In the genomic region with DNA sequence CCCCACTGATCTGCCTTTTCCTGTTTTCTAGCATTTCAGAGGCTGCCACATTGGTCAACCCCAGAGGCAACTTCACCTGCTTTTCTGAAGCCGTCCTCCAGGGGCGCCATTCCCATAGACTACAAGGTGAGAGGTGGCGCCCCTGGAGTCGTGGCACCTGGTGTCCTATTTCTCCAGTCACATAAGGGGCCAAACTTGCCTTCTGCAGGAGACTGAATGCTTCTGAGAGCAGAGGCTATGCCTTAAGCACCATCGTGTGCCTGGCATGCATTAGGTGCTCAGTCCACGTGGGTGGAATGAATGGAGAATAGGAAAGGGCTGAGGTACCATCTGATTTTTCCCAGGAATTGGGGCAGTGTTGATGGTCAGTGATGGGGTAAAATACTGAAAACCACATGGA, we compare ENCODE assay signal across 8 cellular contexts.
DNase-seq lines count a peak whose midpoint lies in the region; ATAC-seq and TF ChIP-seq lines count a peak whose summit lies in the region.

No MANE protein-coding gene starts in this region.

- H3K9me3 Mint-ChIP-seq in activated T-cell treated with anti-CD3 and anti-CD28 coated beads, Interleukin-2, amount 50 U/mL, for 4 hours: no peaks in the 10 kb centered on the region

- no peaks in the 10 kb centered on the region for H3K4me1 Mint-ChIP-seq in activated T-cell treated with anti-CD3 and anti-CD28 coated beads, Interleukin-2, amount 50 U/mL, for 4 hours (ENCODE audit: low read depth)

- no peak overlapping the region for H3K9ac ChIP-seq in Loucy (ENCODE audit: low read depth, low read length, poor library complexity, severe bottlenecking)

- H3K9me3 ChIP-seq in Loucy (ENCODE audit: insufficient read depth, low read depth, low read length): no peaks in the 10 kb centered on the region

- H3K4me1 ChIP-seq in Loucy (ENCODE audit: insufficient read depth, low read length, poor library complexity, severe bottlenecking): no peaks in the 10 kb centered on the region

- ATAC-seq in activated T-cell treated with anti-CD3 and anti-CD28 coated beads, Interleukin-2, amount 50 U/mL, for 4 hours: no peak
- ATAC-seq in HG03139 (IDR thresholded peaks at IDR 0.05; ENCODE audit: unreplicated experiment) (no peak), GM21619 (IDR thresholded peaks at IDR 0.05; ENCODE audit: unreplicated experiment) (no peak), GM21447 (IDR thresholded peaks at IDR 0.05; ENCODE audit: unreplicated experiment) (no peak)

- H2AFZ ChIP-seq in Loucy (ENCODE audit: low read length): no peak overlapping the region

- H3K9me2 ChIP-seq in Loucy (replicated peaks; ENCODE audit: low read depth, low read length): no peaks in the 10 kb centered on the region

- H3K27me3 Mint-ChIP-seq in activated T-cell treated with anti-CD3 and anti-CD28 coated beads, Interleukin-2, amount 50 U/mL, for 4 hours (ENCODE audit: low read depth): peaks cover 24% of the 10 kb centered on the region

- H3F3A ChIP-seq in Loucy (ENCODE audit: low read depth): no peaks in the 10 kb centered on the region

- H3K27ac ChIP-seq in dorsolateral prefrontal cortex: no peak overlapping the region

- H3K4me3 ChIP-seq in Loucy (ENCODE audit: low read length, poor library complexity, severe bottlenecking) (no peak overlapping the region), dorsolateral prefrontal cortex (no peak overlapping the region)

- no peak overlapping the region for H3K4me2 ChIP-seq in Loucy (ENCODE audit: low read depth, low read length, poor library complexity, severe bottlenecking)

- TF ChIP-seq CTCF in Loucy (conservative IDR thresholded peaks at IDR 0.05; ENCODE audit: low read length): peak; percentile 55
- TF ChIP-seq CTCF in dorsolateral prefrontal cortex (IDR thresholded peaks at IDR 0.05 in 54 of 56, conservative IDR thresholded peaks at IDR 0.05 in 2 of 56; ENCODE audit: low read depth in 1 of 56, partially characterized antibody in 56 of 56): peak in 44 of 56 donors; percentile 12 to 56 (median 30)

- DNase-seq in activated T-cell treated with anti-CD3 and anti-CD28 coated beads for 48 hours (ENCODE audit: low read depth) (peak; percentile 35), dorsolateral prefrontal cortex (no peak)
- no peak for DNase-seq in activated T-cell treated with anti-CD3 and anti-CD28 coated beads, Interleukin-2, amount 50 U/mL, for 4 hours
- peak; percentile 10 to 37 for DNase-seq in stimulated activated CD4-positive, alpha-beta T cell treated with anti-CD3 and anti-CD28 coated beads, Interleukin-2, amount 100 ng/mL, for 48 hours

- intact Hi-C loops in dorsolateral prefrontal cortex (cut with DNase I): loop anchor here in 1 of 2 donors (5.0 kb wide), 2 partner anchors 926 to 1251 kb away; a partner anchor contains a TSS

- H3K27me3 ChIP-seq in Loucy (ENCODE audit: insufficient read depth, low read length, poor library complexity, severe bottlenecking) (no peaks in the 10 kb centered on the region), dorsolateral prefrontal cortex (no peaks in the 10 kb centered on the region)

- no peaks in the 10 kb centered on the region for H3K79me2 ChIP-seq in Loucy (ENCODE audit: insufficient read depth, low read length)

- H4K20me1 ChIP-seq in Loucy (ENCODE audit: insufficient read depth, low read length, poor library complexity, severe bottlenecking): no peaks in the 10 kb centered on the region

- no peak overlapping the region for H3K4me3 Mint-ChIP-seq in activated T-cell treated with anti-CD3 and anti-CD28 coated beads, Interleukin-2, amount 50 U/mL, for 4 hours

- no peaks in the 10 kb centered on the region for H3K36me3 Mint-ChIP-seq in activated T-cell treated with anti-CD3 and anti-CD28 coated beads, Interleukin-2, amount 50 U/mL, for 4 hours (ENCODE audit: insufficient read depth)

- H3K36me3 ChIP-seq in Loucy (ENCODE audit: insufficient read depth, low read length): no peaks in the 10 kb centered on the region

Comparison
In these comparisons a context has a peak if more than half of its experiments do, and no peak if none do; other contexts are left out.
1. DNase-seq: peak in activated T-cell treated with anti-CD3 and anti-CD28 coated beads for 48 hours (single experiment) and stimulated activated CD4-positive, alpha-beta T cell treated with anti-CD3 and anti-CD28 coated beads, Interleukin-2, amount 100 ng/mL, for 48 hours (2 of 2); none in activated T-cell treated with anti-CD3 and anti-CD28 coated beads, Interleukin-2, amount 50 U/mL, for 4 hours (single experiment) and dorsolateral prefrontal cortex (0 of 10).